14 cellular contexts compared by ENCODE assay signal in the genomic region with DNA sequence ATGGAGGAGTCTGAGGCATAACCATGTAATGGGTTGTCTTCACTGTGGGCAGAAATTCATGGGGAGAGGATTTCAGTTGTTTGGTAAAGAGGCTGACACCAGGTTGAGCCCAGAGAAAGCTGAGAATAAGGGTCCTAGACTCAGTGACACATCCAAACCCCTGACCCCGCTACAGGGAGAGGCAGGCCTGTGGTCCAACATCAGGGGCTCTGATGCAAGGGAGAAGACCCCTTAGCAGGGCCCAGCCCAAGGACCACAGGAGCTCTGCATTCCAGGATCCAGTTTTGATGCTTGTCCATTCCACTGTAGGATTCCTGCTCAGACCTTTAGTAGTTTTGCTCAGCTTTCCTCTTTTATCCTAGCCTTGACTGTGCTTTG. TPM values are rescaled to one million over a fixed set of nuclear protein-coding genes. Genes with fewer than 3 reads are reported as not detected.
DNase-seq lines count a peak whose midpoint lies in the region; ATAC-seq and TF ChIP-seq lines count a peak whose summit lies in the region.
"Had no signal": no experiment of that assay in that cellular context is flagged by ENCODE, and none has a peak within 500 bp of the region (broad histone marks: within the 10 kb centered on the region; RNA-seq: fewer than 3 reads in every experiment).

No MANE protein-coding gene starts in this region.

- intact Hi-C loops in cardiac septum (cut with DNase I) = no loop called here

- peaks cover 6% of the 10 kb centered on the region for H3K9me3 Mint-ChIP-seq in T-helper 2 cell treated with Interferon-gamma antibody and Interleukin-4, amounts not matched to agents 5 μg/mL and 100 μg/mL, for 36 hours
- H3K9me3 Mint-ChIP-seq in activated naive CD8-positive, alpha-beta T cell treated with anti-CD3 and anti-CD28 coated beads, Interleukin-2, amount 50 U/mL, for 24 hours = peaks cover 9% of the 10 kb centered on the region

- DNase-seq in T-helper 2 cell treated with Interferon-gamma antibody and Interleukin-4, amounts not matched to agents 5 μg/mL and 100 μg/mL, for 36 hours (ENCODE audit: low spot score) = no peak
- no peak for DNase-seq in T-helper 2 cell
- DNase-seq in activated naive CD8-positive, alpha-beta T cell treated with anti-CD3 and anti-CD28 coated beads, Interleukin-2, amount 50 U/mL, for 24 hours = no peak
- no peak for DNase-seq in mucosa of gallbladder (ENCODE audit: low spot score)
- no peak for DNase-seq in cardiac septum (ENCODE audit: low spot score)
- DNase-seq: lower lobe of right lung, NCI-H1694, NCI-H526, occipital lobe, testis had no signal

- H3K79me2 ChIP-seq in KMS-11 (ENCODE audit: insufficient read depth, low read depth) = no peaks in the 10 kb centered on the region

- H2AFZ ChIP-seq in KMS-11 (ENCODE audit: low read depth) = no peak overlapping the region

- H3K4me2 ChIP-seq in KMS-11 (peak overlapping the region; percentile 62; the same call in 1 of the 2 replicates), skeletal muscle satellite cell (ENCODE audit: low read length) (peak overlapping the region; percentile 11)

- peak overlapping the region; percentile 99 for H3K27ac Mint-ChIP-seq in T-helper 2 cell treated with Interferon-gamma antibody and Interleukin-4, amounts not matched to agents 5 μg/mL and 100 μg/mL, for 36 hours
- peak overlapping the region; percentile 99 for H3K27ac Mint-ChIP-seq in activated naive CD8-positive, alpha-beta T cell treated with anti-CD3 and anti-CD28 coated beads, Interleukin-2, amount 50 U/mL, for 24 hours

- no peak for TF ChIP-seq CTCF in KMS-11 (conservative IDR thresholded peaks at IDR 0.05; ENCODE audit: low read depth, low read length)

- H3K4me1 ChIP-seq in KMS-11 (ENCODE audit: low read depth, poor library complexity, severe bottlenecking) = peaks cover 29% of the 10 kb centered on the region
- H3K4me1 ChIP-seq in skeletal muscle satellite cell (ENCODE audit: control insufficient read depth, insufficient read depth, low read length) = peaks cover 42% of the 10 kb centered on the region
- H3K4me1 ChIP-seq: ascending aorta, testis had no signal

- no peaks in the 10 kb centered on the region for H3K9me3 ChIP-seq in skeletal muscle satellite cell (replicated peaks; ENCODE audit: low read length)
- H3K9me3 ChIP-seq: lower lobe of right lung, testis had no signal

- peaks cover 81% of the 10 kb centered on the region for H3K4me1 Mint-ChIP-seq in T-helper 2 cell treated with Interferon-gamma antibody and Interleukin-4, amounts not matched to agents 5 μg/mL and 100 μg/mL, for 36 hours (ENCODE audit: low read depth)
- H3K4me1 Mint-ChIP-seq in activated naive CD8-positive, alpha-beta T cell treated with anti-CD3 and anti-CD28 coated beads, Interleukin-2, amount 50 U/mL, for 24 hours = peaks cover 90% of the 10 kb centered on the region

- no peak for ATAC-seq in activated naive CD8-positive, alpha-beta T cell treated with anti-CD3 and anti-CD28 coated beads, Interleukin-2, amount 50 U/mL, for 24 hours
- no peak for ATAC-seq in HG02870 (IDR thresholded peaks at IDR 0.05; ENCODE audit: unreplicated experiment)

- H3K9ac ChIP-seq in KMS-11 (no peak overlapping the region), skeletal muscle satellite cell (ENCODE audit: low read depth, low read length) (no peak overlapping the region)

- no peaks in the 10 kb centered on the region for H4K20me1 ChIP-seq in KMS-11 (ENCODE audit: insufficient read depth)

- H3K36me3 ChIP-seq in KMS-11 (ENCODE audit: insufficient read depth) (no peaks in the 10 kb centered on the region), skeletal muscle satellite cell (ENCODE audit: insufficient read depth, low read length) (no peaks in the 10 kb centered on the region)

- no peaks in the 10 kb centered on the region for H3K27me3 Mint-ChIP-seq in T-helper 2 cell treated with Interferon-gamma antibody and Interleukin-4, amounts not matched to agents 5 μg/mL and 100 μg/mL, for 36 hours (ENCODE audit: low read depth)
- H3K27me3 Mint-ChIP-seq in activated naive CD8-positive, alpha-beta T cell treated with anti-CD3 and anti-CD28 coated beads, Interleukin-2, amount 50 U/mL, for 24 hours = peaks cover 5% of the 10 kb centered on the region

- peak overlapping the region; percentile 92 for H3K4me3 Mint-ChIP-seq in T-helper 2 cell treated with Interferon-gamma antibody and Interleukin-4, amounts not matched to agents 5 μg/mL and 100 μg/mL, for 36 hours
- peak overlapping the region; percentile 81 for H3K4me3 Mint-ChIP-seq in activated naive CD8-positive, alpha-beta T cell treated with anti-CD3 and anti-CD28 coated beads, Interleukin-2, amount 50 U/mL, for 24 hours

- H3K36me3 Mint-ChIP-seq in T-helper 2 cell treated with Interferon-gamma antibody and Interleukin-4, amounts not matched to agents 5 μg/mL and 100 μg/mL, for 36 hours (ENCODE audit: low read depth) = peaks cover 69% of the 10 kb centered on the region
- peaks cover 47% of the 10 kb centered on the region for H3K36me3 Mint-ChIP-seq in activated naive CD8-positive, alpha-beta T cell treated with anti-CD3 and anti-CD28 coated beads, Interleukin-2, amount 50 U/mL, for 24 hours (ENCODE audit: low read depth)

- 0 out of 2 replicates have a peak overlapping the region, but pooled peaks have one; percentile 83 for H3K27ac ChIP-seq in KMS-11
- H3K27ac ChIP-seq: ascending aorta, testis had no signal

- no peak overlapping the region for H3K4me3 ChIP-seq in KMS-11 (IDR thresholded peaks at IDR 0.05; ENCODE audit: insufficient read depth, low read depth, low read length)
- H3K4me3 ChIP-seq in skeletal muscle satellite cell (ENCODE audit: low read length) = no peak overlapping the region
- H3K4me3 ChIP-seq: ascending aorta, lower lobe of right lung, testis had no signal

- no peaks in the 10 kb centered on the region for H3K27me3 ChIP-seq in KMS-11 (ENCODE audit: insufficient read depth, low read depth)
- H3K27me3 ChIP-seq in skeletal muscle satellite cell (ENCODE audit: control insufficient read depth, insufficient read depth, low read length) = no peaks in the 10 kb centered on the region
- H3K27me3 ChIP-seq: ascending aorta, testis had no signal

RNA-seq across cellular contexts. Expression of a gene that starts 15.5 kb away (rescaled TPM):
- 0.51 and 4.8 TPM in 2 replicates for total RNA-seq in skeletal muscle satellite cell (2012; rRNA removed)
- total RNA-seq in mucosa of gallbladder = 1.6 TPM
- 3.4 TPM for total RNA-seq in cardiac septum
- total RNA-seq: ascending aorta had no signal
